8 cellular contexts compared by ENCODE assay signal in genomic region chr17:50027639-50028206, GRCh38. TPM values are rescaled to one million over a fixed set of nuclear protein-coding genes. Genes with fewer than 3 reads are reported as not detected.
DNase-seq lines count a peak whose midpoint lies in the region; ATAC-seq, FAIRE-seq and TF ChIP-seq lines count a peak whose summit lies in the region.

No MANE protein-coding gene starts in this region.

- no peak overlapping the region for H3K4me2 ChIP-seq in parathyroid adenoma (ENCODE audit: low read length)

- peaks cover 2% of the 10 kb centered on the region for H3K79me2 ChIP-seq in parathyroid adenoma

- no peak for TF ChIP-seq POLR2A in tibial nerve (IDR thresholded peaks at IDR 0.05)

- H2AFZ ChIP-seq in parathyroid adenoma: peak overlapping the region; percentile 20

- H3K4me1 ChIP-seq in parathyroid adenoma (no peaks in the 10 kb centered on the region), tibial nerve (peaks cover 0 to 19% (median 11%) of the 10 kb centered on the region in 4 donors)

- no peak for ATAC-seq in GM21619 (IDR thresholded peaks at IDR 0.05; ENCODE audit: unreplicated experiment)

- 43 to 46% methylated on average over 14 of the region's 14 CpGs for WGBS in tibial nerve, 2 donors

- H3K9me3 ChIP-seq in parathyroid adenoma (ENCODE audit: control insufficient read depth, low read length): no peaks in the 10 kb centered on the region
- H3K9me3 ChIP-seq in WERI-Rb-1 (ENCODE audit: severe bottlenecking): no peaks in the 10 kb centered on the region
- no peaks in the 10 kb centered on the region for H3K9me3 ChIP-seq in tibial nerve

- H3K27me3 ChIP-seq in parathyroid adenoma (ENCODE audit: control insufficient read depth, insufficient read depth, low read length) (no peaks in the 10 kb centered on the region), WERI-Rb-1 (ENCODE audit: insufficient read depth, low read depth, severe bottlenecking) (no peaks in the 10 kb centered on the region), tibial nerve (no peaks in the 10 kb centered on the region)

- no peak for TF ChIP-seq CTCF in GM20000 (IDR thresholded peaks at IDR 0.05; ENCODE audit: extremely low read depth, missing control alignments)
- no peak for TF ChIP-seq CTCF in parathyroid adenoma (IDR thresholded peaks at IDR 0.05)
- TF ChIP-seq CTCF in WERI-Rb-1 (IDR thresholded peaks at IDR 0.05; ENCODE audit: low read depth, low read length): no peak
- TF ChIP-seq CTCF in tibial nerve (IDR thresholded peaks at IDR 0.05): no peak

- no peak overlapping the region for H3K9ac ChIP-seq in parathyroid adenoma

- no peak for FAIRE-seq in frontal cortex (lab: Jason Lieb, UNC)

- TF ChIP-seq EP300 in tibial nerve (IDR thresholded peaks at IDR 0.05): no peak

- DNase-seq in GM20000 (ENCODE audit: low spot score) (peak; percentile 10), RPMI8226 (peak; percentile 31), fibroblast of peridontal ligament (ENCODE audit: extremely low read depth) (peak; percentile 79), frontal cortex (ENCODE audit: low spot score in 2 of 2) (no peak), WERI-Rb-1 (no peak), tibial nerve (ENCODE audit: low spot score in 2 of 2) (no peak)

- H3K4me3 ChIP-seq in parathyroid adenoma (ENCODE audit: low read depth, low read length) (no peak overlapping the region), WERI-Rb-1 (ENCODE audit: low read depth, low read length) (no peak overlapping the region), tibial nerve (peak overlapping the region in 1 of 4 donors; percentile 20)

- H3K36me3 ChIP-seq in parathyroid adenoma (ENCODE audit: control insufficient read depth, insufficient read depth, low read length): no peaks in the 10 kb centered on the region
- H3K36me3 ChIP-seq in WERI-Rb-1: no peaks in the 10 kb centered on the region
- H3K36me3 ChIP-seq in tibial nerve: no peaks in the 10 kb centered on the region

- H3K27ac ChIP-seq in parathyroid adenoma (no peak overlapping the region), WERI-Rb-1 (no peak overlapping the region), tibial nerve (peak overlapping the region in 2 of 4 donors; percentile 64 to 85)

RNA-seq across cellular contexts. Expression of gene ITGA3, which starts 28.2 kb away (rescaled TPM):
- total RNA-seq in frontal cortex: 20.0 TPM
- 10 to 100 TPM; 59.2 to 85.7 (median 69.1) TPM for total RNA-seq in tibial nerve

RNA-seq across cellular contexts. Expression of gene DLX3, which starts 32.7 kb away (rescaled TPM):
- total RNA-seq in frontal cortex: not detected
- under 1 TPM in 1 of 4 donors, not detected in 3; 0.30 TPM for total RNA-seq in tibial nerve

RNA-seq across cellular contexts. Expression of gene DLX4, which starts 58.7 kb away (rescaled TPM):
- total RNA-seq in frontal cortex (not detected), tibial nerve (not detected)

Comparison
In these comparisons a context has a peak if more than half of its experiments do, and no peak if none do; other contexts are left out.
1. DNase-seq: peak in GM20000 (single experiment), RPMI8226 (single experiment) and fibroblast of peridontal ligament (single experiment); none in frontal cortex (0 of 2), WERI-Rb-1 (single experiment) and tibial nerve (0 of 2).